In the genomic region with DNA sequence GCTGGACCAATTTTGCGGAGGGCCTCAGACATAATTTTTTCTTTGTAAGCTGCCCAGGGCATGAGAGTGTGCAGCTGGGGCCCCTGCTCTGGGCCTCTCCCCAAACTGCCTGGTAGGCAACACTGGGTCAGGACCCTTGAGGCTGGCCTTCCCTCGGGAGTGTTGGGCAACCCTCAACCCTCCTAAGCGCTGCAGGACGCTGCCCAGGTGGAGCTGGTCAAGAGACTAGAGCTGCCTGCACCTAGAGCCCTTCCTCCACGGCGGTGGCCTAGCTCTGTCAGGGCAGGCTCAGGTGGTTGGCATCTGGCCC, we compare ENCODE assay signal across 8 cellular contexts. TPM values are rescaled to one million over a fixed set of nuclear protein-coding genes. Genes with fewer than 3 reads are reported as not detected.
DNase-seq lines count a peak whose midpoint lies in the region; ATAC-seq, FAIRE-seq and TF ChIP-seq lines count a peak whose summit lies in the region.

No MANE protein-coding gene starts in this region.

- POLR2A ChIA-PET in H1 (lab: Charles Lee; ENCODE audit: partially characterized antibody): interaction anchor here (0.7 to 5.7 kb wide), 6 partner anchors 10 to 33 kb away, joined by 3 to 26 read pairs (median 4); partner anchors contain the start of gene TMEM109

- H4K8ac ChIP-seq in H1 (ENCODE audit: extremely low read depth, insufficient read depth, low read length): peak overlapping the region; percentile 71

- no peak for TF ChIP-seq RAD21 in H1 (IDR thresholded peaks at IDR 0.05 in 1 of 2, conservative IDR thresholded peaks at IDR 0.05 in 1 of 2; ENCODE audit: low read depth in 2 of 2, low read length in 2 of 2)

- H3K9me3 Mint-ChIP-seq in CD4-positive, CD25-positive, alpha-beta regulatory T cell: no peaks in the 10 kb centered on the region
- H3K9me3 Mint-ChIP-seq in nephron progenitor cell: no peaks in the 10 kb centered on the region

- H3K27me3 Mint-ChIP-seq in CD4-positive, CD25-positive, alpha-beta regulatory T cell: peaks cover 30% of the 10 kb centered on the region
- H3K27me3 Mint-ChIP-seq in nephron progenitor cell (ENCODE audit: low read depth, poor library complexity): peaks cover 8% of the 10 kb centered on the region

- no peak for FAIRE-seq in H1 (lab: Jason Lieb, UNC)

- no peak overlapping the region for H3K14ac ChIP-seq in H1 (ENCODE audit: insufficient read length)

- H3K27me3 ChIP-seq in CD4-positive, CD25-positive, alpha-beta regulatory T cell (ENCODE audit: control insufficient read depth, insufficient read depth, low read length): peaks cover 5% of the 10 kb centered on the region
- peaks cover 10% of the 10 kb centered on the region for H3K27me3 ChIP-seq in KMS-11 (ENCODE audit: insufficient read depth, low read depth)
- H3K27me3 ChIP-seq in H1 (replicated peaks in 1 of 4; ENCODE audit: control insufficient read depth in 3 of 4, extremely low read depth in 1 of 4, insufficient read depth in 3 of 4, low read length in 3 of 4): peaks cover 0 to 3% (median 0%) of the 10 kb centered on the region in 4 experiments; a peak in 1 of 7 replicates
- H3K27me3 ChIP-seq in Peyer's patch: peaks cover 0 to 10% of the 10 kb centered on the region in 2 donors
- H3K27me3 ChIP-seq in tibial nerve: peaks cover 0 to 11% of the 10 kb centered on the region in 2 donors

- no peak overlapping the region for H3K4me3 ChIP-seq in CD4-positive, CD25-positive, alpha-beta regulatory T cell (ENCODE audit: low read depth, low read length)
- no peak overlapping the region for H3K4me3 ChIP-seq in KMS-11 (IDR thresholded peaks at IDR 0.05; ENCODE audit: insufficient read depth, low read depth, low read length)
- H3K4me3 ChIP-seq in H1 (ENCODE audit: extremely low read depth in 1 of 4, insufficient read depth in 2 of 4, low read depth in 3 of 4, low read length in 4 of 4): peak overlapping the region in 3 of 4 experiments; percentile 70 to 95 (median 82); a peak in 7 of 8 replicates
- peak overlapping the region in 2 of 4 donors; percentile 73 to 80 for H3K4me3 ChIP-seq in Peyer's patch
- peak overlapping the region in 1 of 4 donors; percentile 59 for H3K4me3 ChIP-seq in tibial nerve

- no peaks in the 10 kb centered on the region for H3K9me3 ChIP-seq in CD4-positive, CD25-positive, alpha-beta regulatory T cell (ENCODE audit: control insufficient read depth in 2 of 2, low read length in 2 of 2)
- H3K9me3 ChIP-seq in H1 (ENCODE audit: insufficient read depth in 2 of 2, low read depth in 1 of 2, low read length in 1 of 2) (no peaks in the 10 kb centered on the region), Peyer's patch (no peaks in the 10 kb centered on the region), tibial nerve (no peaks in the 10 kb centered on the region)

- TF ChIP-seq CTCF in KMS-11 (conservative IDR thresholded peaks at IDR 0.05; ENCODE audit: low read depth, low read length): no peak
- no peak for TF ChIP-seq CTCF in H1 (IDR thresholded peaks at IDR 0.05; ENCODE audit: control extremely low read depth in 1 of 3, insufficient read depth in 1 of 3, low read depth in 1 of 3, low read length in 3 of 3)
- TF ChIP-seq CTCF in nephron progenitor cell (IDR thresholded peaks at IDR 0.05): no peak
- TF ChIP-seq CTCF in Peyer's patch (IDR thresholded peaks at IDR 0.05): no peak
- TF ChIP-seq CTCF in tibial nerve (IDR thresholded peaks at IDR 0.05): no peak

- no peak overlapping the region for H2BK20ac ChIP-seq in H1 (ENCODE audit: low read length)

- no peak overlapping the region for H2AFZ ChIP-seq in KMS-11 (ENCODE audit: low read depth)
- H2AFZ ChIP-seq in H1 (ENCODE audit: low read length): peak overlapping the region; percentile 61; the same call in 1 of the 2 replicates

- H2BK5ac ChIP-seq in H1 (ENCODE audit: low read depth, low read length): 0 out of 2 replicates have a peak overlapping the region, but pooled peaks have one; percentile 44

- H2BK15ac ChIP-seq in H1 (ENCODE audit: low read length): peak overlapping the region; percentile 6; the same call in 1 of the 2 replicates

- H3K36me3 Mint-ChIP-seq in CD4-positive, CD25-positive, alpha-beta regulatory T cell: peaks cover 36% of the 10 kb centered on the region
- H3K36me3 Mint-ChIP-seq in nephron progenitor cell (ENCODE audit: low read depth): peaks cover 55% of the 10 kb centered on the region

- H3K18ac ChIP-seq in H1 (ENCODE audit: extremely low read depth, low read length): peak overlapping the region; percentile 73; the same call in 1 of the 2 replicates

- H4K20me1 ChIP-seq in KMS-11 (ENCODE audit: insufficient read depth): no peaks in the 10 kb centered on the region; the same call in 1 of the 2 replicates
- peaks cover 9 to 16% of the 10 kb centered on the region in 2 experiments for H4K20me1 ChIP-seq in H1 (replicated peaks in 1 of 2; ENCODE audit: control insufficient read depth in 1 of 2, insufficient read depth in 2 of 2, low read length in 2 of 2)

- H4K91ac ChIP-seq in H1 (replicated peaks; ENCODE audit: insufficient read length, low read length): peak overlapping the region; percentile 4

- H3K56ac ChIP-seq in H1 (replicated peaks; ENCODE audit: insufficient read length, low read depth, low read length): no peak overlapping the region

- WGBS in H1 (ENCODE audit: extremely low coverage in 1 of 2, insufficient coverage in 1 of 2, insufficient read length in 1 of 2, insufficient replicate concordance in 2 of 2, low coverage in 1 of 2, low lambda C conversion rate in 2 of 2, missing lambda C conversion rate in 1 of 2), 2 experiments: 63% methylated on average over 6 of the region's 6 CpGs; no CpG with 5 or more reads in 1 of the 2 experiments
- WGBS in tibial nerve, 2 donors: 27 to 45% methylated on average over 6 of the region's 6 CpGs

- H2BK12ac ChIP-seq in H1 (ENCODE audit: low read depth, low read length): peak overlapping the region; percentile 43; the same call in 1 of the 2 replicates

- ATAC-seq in CD4-positive, CD25-positive, alpha-beta regulatory T cell (ENCODE audit: low read depth in 2 of 2): no peak
- no peak for ATAC-seq in GM18909 (IDR thresholded peaks at IDR 0.05; ENCODE audit: poor library complexity, unreplicated experiment)

- no peak overlapping the region for H4K5ac ChIP-seq in H1 (ENCODE audit: insufficient read length, low read depth, low read length)

- peak overlapping the region; percentile 31; the same call in 1 of the 2 replicates for H3K9ac ChIP-seq in KMS-11
- H3K9ac ChIP-seq in H1 (replicated peaks in 1 of 4; ENCODE audit: extremely low read depth in 1 of 4, low read depth in 3 of 4, low read length in 3 of 4): no peak overlapping the region

- CTCF ChIA-PET in H1 (lab: Charles Lee; ENCODE audit: partially characterized antibody): interaction anchor here (0.8 to 1.7 kb wide), 5 partner anchors 8 to 93 kb away, joined by 3 to 7 read pairs (median 4); no protein-coding TSS in a partner anchor

- TF ChIP-seq POLR2A in H1 (IDR thresholded peaks at IDR 0.05; ENCODE audit: control extremely low read depth in 1 of 2, low read depth in 2 of 2, low read length in 2 of 2) (no peak), Peyer's patch (IDR thresholded peaks at IDR 0.05) (no peak), tibial nerve (IDR thresholded peaks at IDR 0.05) (no peak)

- H3K27ac ChIP-seq in CD4-positive, CD25-positive, alpha-beta regulatory T cell (ENCODE audit: insufficient read depth, low read length, poor library complexity, severe bottlenecking): no peak overlapping the region
- H3K27ac ChIP-seq in KMS-11 (no peak overlapping the region), H1 (ENCODE audit: low read depth, low read length) (no peak overlapping the region), Peyer's patch (peak overlapping the region in 1 of 4 donors; percentile 70), tibial nerve (peak overlapping the region in 1 of 4 donors; percentile 56)

- peaks cover 45% of the 10 kb centered on the region for H3K36me3 ChIP-seq in CD4-positive, CD25-positive, alpha-beta regulatory T cell (ENCODE audit: control insufficient read depth, insufficient read depth, low read length)
- H3K36me3 ChIP-seq in KMS-11 (ENCODE audit: insufficient read depth) (no peaks in the 10 kb centered on the region; the same call in 1 of the 2 replicates), H1 (ENCODE audit: control insufficient read depth in 2 of 4, insufficient read depth in 4 of 4, low read length in 3 of 4) (peaks cover 5 to 23% (median 12%) of the 10 kb centered on the region in 4 experiments; a peak in 7 of 8 replicates), Peyer's patch (peaks cover 0 to 36% (median 0%) of the 10 kb centered on the region in 3 donors), tibial nerve (peaks cover 0 to 51% (median 29%) of the 10 kb centered on the region in 3 donors)

- H3K4me1 Mint-ChIP-seq in CD4-positive, CD25-positive, alpha-beta regulatory T cell: peaks cover 0 to 25% (median 8%) of the 10 kb centered on the region in 4 donors
- H3K4me1 Mint-ChIP-seq in nephron progenitor cell: peaks cover 68% of the 10 kb centered on the region

- no peak for DNase-seq in CD4-positive, CD25-positive, alpha-beta regulatory T cell
- no peak for DNase-seq in H1 (ENCODE audit: low read depth in 1 of 2, low spot score in 2 of 2)
- no peak for DNase-seq in nephron progenitor cell
- no peak for DNase-seq in Peyer's patch
- no peak for DNase-seq in tibial nerve (ENCODE audit: low spot score in 2 of 2)
- no peak for DNase-seq in hippocampal formation (lab: John Stamatoyannopoulos, UW)

- peaks cover 11% of the 10 kb centered on the region for H3K79me1 ChIP-seq in H1 (ENCODE audit: low read depth, low read length)

- no peak overlapping the region for H3K4ac ChIP-seq in H1 (replicated peaks; ENCODE audit: insufficient read length, low read depth, low read length)

- H3K23me2 ChIP-seq in H1 (ENCODE audit: low read depth, low read length): peaks cover 11% of the 10 kb centered on the region; the same call in 1 of the 2 replicates

- H3K4me2 ChIP-seq in KMS-11: peak overlapping the region; percentile 64
- peak overlapping the region; percentile 68 to 91 for H3K4me2 ChIP-seq in H1 (ENCODE audit: insufficient read depth in 1 of 2, low read depth in 2 of 2, low read length in 2 of 2)

- TF ChIP-seq EP300 in H1 (IDR thresholded peaks at IDR 0.05; ENCODE audit: borderline replicate concordance in 1 of 2, low read depth in 2 of 2, low read length in 2 of 2) (no peak), tibial nerve (IDR thresholded peaks at IDR 0.05) (no peak)

- H3K4me3 Mint-ChIP-seq in CD4-positive, CD25-positive, alpha-beta regulatory T cell: peak overlapping the region in 3 of 4 donors; percentile 30 to 70 (median 67)
- H3K4me3 Mint-ChIP-seq in nephron progenitor cell: peak overlapping the region; percentile 75

- H3K27ac Mint-ChIP-seq in CD4-positive, CD25-positive, alpha-beta regulatory T cell: no peak overlapping the region
- H3K27ac Mint-ChIP-seq in nephron progenitor cell: no peak overlapping the region

- no peak overlapping the region for H2BK120ac ChIP-seq in H1 (replicated peaks; ENCODE audit: low read depth, low read length)

- H3K23ac ChIP-seq in H1 (ENCODE audit: insufficient read length): no peak overlapping the region

- H3K4me1 ChIP-seq in CD4-positive, CD25-positive, alpha-beta regulatory T cell (ENCODE audit: control insufficient read depth, insufficient read depth, low read length, poor library complexity, severe bottlenecking): peaks cover 21% of the 10 kb centered on the region
- H3K4me1 ChIP-seq in KMS-11 (ENCODE audit: low read depth, poor library complexity, severe bottlenecking): peaks cover 26% of the 10 kb centered on the region
- H3K4me1 ChIP-seq in H1 (replicated peaks in 1 of 4; ENCODE audit: control insufficient read depth in 3 of 4, insufficient read depth in 4 of 4, low read length in 3 of 4): peaks cover 5 to 14% (median 5%) of the 10 kb centered on the region in 4 experiments; a peak in 6 of 7 replicates
- peaks cover 5 to 25% (median 11%) of the 10 kb centered on the region in 4 donors for H3K4me1 ChIP-seq in Peyer's patch
- peaks cover 0 to 43% (median 29%) of the 10 kb centered on the region in 4 donors for H3K4me1 ChIP-seq in tibial nerve

- H2AK5ac ChIP-seq in H1 (ENCODE audit: low read depth, low read length): no peak overlapping the region

- peaks cover 9% of the 10 kb centered on the region; the same call in 1 of the 2 replicates for H3K79me2 ChIP-seq in KMS-11 (ENCODE audit: insufficient read depth, low read depth)
- H3K79me2 ChIP-seq in H1 (ENCODE audit: control insufficient read depth in 1 of 2, insufficient read depth in 2 of 2, low read length in 2 of 2): peaks cover 0 to 5% of the 10 kb centered on the region in 2 experiments; a peak in 1 of 4 replicates

RNA-seq across cellular contexts. Expression of gene TMEM132A, which starts 0.5 kb away (rescaled TPM):
- total RNA-seq in CD4-positive, CD25-positive, alpha-beta regulatory T cell: not detected
- not detected for polyA plus RNA-seq in CD4-positive, CD25-positive, alpha-beta regulatory T cell
- 97.9 and 98.2 TPM in 2 replicates for total RNA-seq in H1 (2021; fragmentation: NEBNext Ultra II Directional; extraction: Animal tissue kit (Norgen Biotek cat#: 25700))
- polyA plus RNA-seq in H1 (2011; rRNA removed): 46.6 and 69.0 TPM in 2 replicates
- polyA plus RNA-seq in H1 (2011; cell fraction: cytosol; rRNA removed): 65.5 TPM
- polyA plus RNA-seq in H1 (2011; cell fraction: nucleus; rRNA removed): 453 TPM
- polyA plus RNA-seq in H1 (2012, experiment 1 of 2): 77.1 to 107 TPM (median 96.0 TPM) in 4 replicates
- 39.7 TPM for polyA plus RNA-seq in H1 (2012, experiment 2 of 2)
- polyA plus RNA-seq in H1 (2013, experiment 1 of 2): 99.5 TPM
- 89.8 TPM for polyA plus RNA-seq in H1 (2013, experiment 2 of 2)
- polyA minus RNA-seq in H1 (2011; rRNA and poly(A)+ RNA removed): 26.2 and 27.0 TPM in 2 replicates
- polyA minus RNA-seq in H1 (2011; cell fraction: cytosol; rRNA and poly(A)+ RNA removed): 53.9 TPM
- polyA minus RNA-seq in H1 (2011; cell fraction: nucleus; rRNA and poly(A)+ RNA removed): 103 TPM
- total RNA-seq in Peyer's patch: 10 to 100 TPM in 1 of 4 donors, 1 to 10 TPM in 3; 1.6 to 28.9 (median 4.0) TPM
- total RNA-seq in tibial nerve: 10 to 100 TPM; 15.9 to 41.9 (median 26.6) TPM

RNA-seq across cellular contexts. Expression of gene TMEM109, which starts 9.8 kb away (rescaled TPM):
- total RNA-seq in CD4-positive, CD25-positive, alpha-beta regulatory T cell: 49.9 TPM
- polyA plus RNA-seq in CD4-positive, CD25-positive, alpha-beta regulatory T cell: 100 to 1,000 TPM; 188 to 215 (median 198) TPM
- total RNA-seq in H1 (2021; fragmentation: NEBNext Ultra II Directional; extraction: Animal tissue kit (Norgen Biotek cat#: 25700)): 30.3 and 30.7 TPM in 2 replicates
- 27.3 and 29.9 TPM in 2 replicates for polyA plus RNA-seq in H1 (2011; rRNA removed)
- polyA plus RNA-seq in H1 (2011; cell fraction: cytosol; rRNA removed): 18.1 TPM
- 20.8 TPM for polyA plus RNA-seq in H1 (2011; cell fraction: nucleus; rRNA removed)
- 18.4 to 34.3 TPM (median 29.4 TPM) in 4 replicates for polyA plus RNA-seq in H1 (2012, experiment 1 of 2)
- polyA plus RNA-seq in H1 (2012, experiment 2 of 2): 41.0 TPM
- polyA plus RNA-seq in H1 (2013, experiment 1 of 2): 58.8 TPM
- 66.2 TPM for polyA plus RNA-seq in H1 (2013, experiment 2 of 2)
- 12.3 and 12.4 TPM in 2 replicates for polyA minus RNA-seq in H1 (2011; rRNA and poly(A)+ RNA removed)
- polyA minus RNA-seq in H1 (2011; cell fraction: cytosol; rRNA and poly(A)+ RNA removed): 6.8 TPM
- polyA minus RNA-seq in H1 (2011; cell fraction: nucleus; rRNA and poly(A)+ RNA removed): 6.0 TPM
- 10 to 100 TPM; 26.3 to 40.5 (median 36.6) TPM for total RNA-seq in Peyer's patch
- total RNA-seq in tibial nerve: 100 to 1,000 TPM; 173 to 300 (median 197) TPM

RNA-seq across cellular contexts. Expression of gene PRPF19, which starts 17.4 kb away (rescaled TPM):
- 67.6 TPM for total RNA-seq in CD4-positive, CD25-positive, alpha-beta regulatory T cell
- 10 to 100 TPM; 13.6 to 17.4 (median 13.9) TPM for polyA plus RNA-seq in CD4-positive, CD25-positive, alpha-beta regulatory T cell
- 140 and 141 TPM in 2 replicates for total RNA-seq in H1 (2021; fragmentation: NEBNext Ultra II Directional; extraction: Animal tissue kit (Norgen Biotek cat#: 25700))
- polyA plus RNA-seq in H1 (2011; rRNA removed): 107 and 176 TPM in 2 replicates
- polyA plus RNA-seq in H1 (2011; cell fraction: cytosol; rRNA removed): 94.9 TPM
- 102 TPM for polyA plus RNA-seq in H1 (2011; cell fraction: nucleus; rRNA removed)
- polyA plus RNA-seq in H1 (2012, experiment 1 of 2): 108 to 174 TPM (median 157 TPM) in 4 replicates
- 112 TPM for polyA plus RNA-seq in H1 (2012, experiment 2 of 2)
- 81.8 TPM for polyA plus RNA-seq in H1 (2013, experiment 1 of 2)
- 81.3 TPM for polyA plus RNA-seq in H1 (2013, experiment 2 of 2)
- polyA minus RNA-seq in H1 (2011; rRNA and poly(A)+ RNA removed): 50.2 and 71.6 TPM in 2 replicates
- 50.9 TPM for polyA minus RNA-seq in H1 (2011; cell fraction: cytosol; rRNA and poly(A)+ RNA removed)
- polyA minus RNA-seq in H1 (2011; cell fraction: nucleus; rRNA and poly(A)+ RNA removed): 63.9 TPM
- total RNA-seq in Peyer's patch (10 to 100 TPM; 36.1 to 53.4 (median 46.5) TPM), tibial nerve (10 to 100 TPM; 49.6 to 92.0 (median 55.5) TPM)

RNA-seq across cellular contexts. Expression of gene SLC15A3, which starts 28.2 kb away (rescaled TPM):
- total RNA-seq in CD4-positive, CD25-positive, alpha-beta regulatory T cell: 1.0 TPM
- under 1 TPM in 1 of 4 donors, not detected in 3; 0.43 TPM for polyA plus RNA-seq in CD4-positive, CD25-positive, alpha-beta regulatory T cell
- 25.8 and 33.7 TPM in 2 replicates for total RNA-seq in H1 (2021; fragmentation: NEBNext Ultra II Directional; extraction: Animal tissue kit (Norgen Biotek cat#: 25700))
- polyA plus RNA-seq in H1 (2011; rRNA removed): 31.0 and 36.4 TPM in 2 replicates
- polyA plus RNA-seq in H1 (2011; cell fraction: cytosol; rRNA removed): 21.3 TPM
- polyA plus RNA-seq in H1 (2011; cell fraction: nucleus; rRNA removed): 34.6 TPM
- 23.0 to 39.6 TPM (median 34.9 TPM) in 4 replicates for polyA plus RNA-seq in H1 (2012, experiment 1 of 2)
- 42.7 TPM for polyA plus RNA-seq in H1 (2012, experiment 2 of 2)
- 52.8 TPM for polyA plus RNA-seq in H1 (2013, experiment 1 of 2)
- 59.9 TPM for polyA plus RNA-seq in H1 (2013, experiment 2 of 2)
- 32.4 and 38.1 TPM in 2 replicates for polyA minus RNA-seq in H1 (2011; rRNA and poly(A)+ RNA removed)
- 23.1 TPM for polyA minus RNA-seq in H1 (2011; cell fraction: cytosol; rRNA and poly(A)+ RNA removed)
- 32.3 TPM for polyA minus RNA-seq in H1 (2011; cell fraction: nucleus; rRNA and poly(A)+ RNA removed)
- 10 to 100 TPM in 1 of 4 donors, 1 to 10 TPM in 3; 3.7 to 61.9 (median 8.8) TPM for total RNA-seq in Peyer's patch
- 10 to 100 TPM; 32.2 to 94.4 (median 64.8) TPM for total RNA-seq in tibial nerve

RNA-seq across cellular contexts. Expression of gene CD6, which starts 47.7 kb away (rescaled TPM):
- total RNA-seq in CD4-positive, CD25-positive, alpha-beta regulatory T cell: 398 TPM
- polyA plus RNA-seq in CD4-positive, CD25-positive, alpha-beta regulatory T cell: 100 to 1,000 TPM; 108 to 188 (median 130) TPM
- 0.19 TPM in 1 of 2 replicates, not detected in the other for total RNA-seq in H1 (2021; fragmentation: NEBNext Ultra II Directional; extraction: Animal tissue kit (Norgen Biotek cat#: 25700))
- polyA plus RNA-seq in H1 (2011; rRNA removed): 0.03 TPM in 2 replicates
- not detected for polyA plus RNA-seq in H1 (2011; cell fraction: cytosol; rRNA removed)
- polyA plus RNA-seq in H1 (2011; cell fraction: nucleus; rRNA removed): 0.30 TPM
- polyA plus RNA-seq in H1 (2012, experiment 1 of 2): 0.11 to 0.62 TPM in 2 of 4 replicates, not detected in the others
- not detected for polyA plus RNA-seq in H1 (2012, experiment 2 of 2)
- 0.08 TPM for polyA plus RNA-seq in H1 (2013, experiment 1 of 2)
- polyA plus RNA-seq in H1 (2013, experiment 2 of 2): 0.04 TPM
- polyA minus RNA-seq in H1 (2011; rRNA and poly(A)+ RNA removed): 0.06 TPM in 1 of 2 replicates, not detected in the other
- polyA minus RNA-seq in H1 (2011; cell fraction: cytosol; rRNA and poly(A)+ RNA removed): not detected
- not detected for polyA minus RNA-seq in H1 (2011; cell fraction: nucleus; rRNA and poly(A)+ RNA removed)
- total RNA-seq in Peyer's patch (10 to 100 TPM in 1 of 4 donors, 1 to 10 TPM in 3; 3.3 to 15.7 (median 4.7) TPM), tibial nerve (1 to 10 TPM in 2 of 4 donors, under 1 TPM in 1, not detected in 1; 0.59 to 3.6 (median 2.7) TPM)

Comparison
In these comparisons a context has a peak if more than half of its experiments do, and no peak if none do; other contexts are left out.
1. H3K4me3 ChIP-seq: peak in H1 (3 of 4); none in CD4-positive, CD25-positive, alpha-beta regulatory T cell (single experiment) and KMS-11 (single experiment).